ENCODE assay signal across 14 cellular contexts in the genomic region with DNA sequence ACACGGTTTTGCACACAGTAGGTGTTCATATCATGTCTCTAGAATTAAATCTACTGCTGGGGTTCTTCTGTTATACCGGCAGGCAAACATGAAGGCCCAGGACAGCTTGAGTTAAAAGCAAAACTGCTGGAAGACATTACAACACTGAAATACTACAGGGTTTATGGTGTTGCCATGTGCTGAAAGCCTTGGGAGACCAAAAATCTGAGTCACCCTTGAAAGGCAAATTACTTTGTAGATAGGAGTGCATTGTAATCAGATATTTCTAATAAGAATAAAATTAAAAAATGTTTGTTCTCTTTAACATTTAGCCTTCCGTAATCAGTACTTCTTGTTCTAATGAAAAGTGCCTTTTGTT.
DNase-seq lines count a peak whose midpoint lies in the region; ATAC-seq, FAIRE-seq and TF ChIP-seq lines count a peak whose summit lies in the region.
"Had no signal": no experiment of that assay in that cellular context is flagged by ENCODE, and none has a peak within 500 bp of the region (broad histone marks: within the 10 kb centered on the region; RNA-seq: fewer than 3 reads in every experiment).

No MANE protein-coding gene starts in this region.

- POLR2A ChIA-PET in BJ (lab: Charles Lee), result no interaction called here

- WGBS in mesodermal cell (ENCODE audit: insufficient coverage in 2 of 2), 2 experiments, result 54 to 83% methylated on average over 2 of the region's 3 CpGs

- peaks cover 13% of the 10 kb centered on the region for H3K4me1 ChIP-seq in mesodermal cell (ENCODE audit: control insufficient read depth, insufficient read depth, low read length, poor library complexity, severe bottlenecking)

- CTCF ChIA-PET in BJ (lab: Yijun Ruan, JAX), result no interaction called here

- no peaks in the 10 kb centered on the region for H3K9me3 Mint-ChIP-seq in endothelial cell (ENCODE audit: unreplicated experiment)
- no peaks in the 10 kb centered on the region for H3K9me3 Mint-ChIP-seq in activated naive CD4-positive, alpha-beta T cell treated with anti-CD3 and anti-CD28 coated beads, Interleukin-2, amount 50 U/mL, for 72 hours
- H3K9me3 Mint-ChIP-seq: nephron progenitor cell; T-helper 2 cell treated with Interferon-gamma antibody and Interleukin-4, amounts not matched to agents 5 μg/mL and 100 μg/mL, for 36 hours had no signal

- DNase-seq in BJ (ENCODE audit: low read depth) (peak; percentile 35), LHCN-M2 (ENCODE audit: low read depth) (peak; percentile 52), endothelial cell (ENCODE audit: low spot score) (no peak), SW480 (ENCODE audit: low spot score) (no peak), RCC 7860 (ENCODE audit: low spot score) (no peak)
- DNase-seq in activated naive CD4-positive, alpha-beta T cell treated with anti-CD3 and anti-CD28 coated beads, Interleukin-2, amount 50 U/mL, for 72 hours (ENCODE audit: low spot score in 2 of 2), result no peak
- DNase-seq: nephron progenitor cell; stimulated activated CD4-positive, alpha-beta T cell treated with anti-CD3 and anti-CD28 coated beads, Interleukin-2, amount 100 ng/mL, for 48 hours had no signal

- no peak overlapping the region for H3K4me3 Mint-ChIP-seq in endothelial cell (ENCODE audit: unreplicated experiment)
- H3K4me3 Mint-ChIP-seq: nephron progenitor cell; T-helper 2 cell treated with Interferon-gamma antibody and Interleukin-4, amounts not matched to agents 5 μg/mL and 100 μg/mL, for 36 hours had no signal

- H3K27ac ChIP-seq in mesodermal cell (ENCODE audit: low read depth, low read length, severe bottlenecking), result peak overlapping the region; percentile 80
- H3K27ac ChIP-seq: cardiac muscle cell had no signal

- H3K27me3 Mint-ChIP-seq in endothelial cell (ENCODE audit: unreplicated experiment), result no peaks in the 10 kb centered on the region

- ATAC-seq in activated naive CD4-positive, alpha-beta T cell treated with anti-CD3 and anti-CD28 coated beads, Interleukin-2, amount 50 U/mL, for 72 hours, result no peak
- no peak for ATAC-seq in GM19395 (IDR thresholded peaks at IDR 0.05; ENCODE audit: unreplicated experiment)

- H3K27me3 ChIP-seq in BJ (ENCODE audit: control insufficient read depth, insufficient read depth, low read length), result no peaks in the 10 kb centered on the region
- H3K27me3 ChIP-seq: cardiac muscle cell had no signal

- no peak overlapping the region for H3K4me3 ChIP-seq in BJ (ENCODE audit: low read depth, low read length)
- H3K4me3 ChIP-seq in mesodermal cell (ENCODE audit: extremely low read depth, insufficient read depth, low read length, poor library complexity, severe bottlenecking), result no peak overlapping the region
- H3K4me3 ChIP-seq: cardiac muscle cell, GM12878 had no signal

- H3K36me3 Mint-ChIP-seq in endothelial cell (ENCODE audit: low read depth, unreplicated experiment), result no peaks in the 10 kb centered on the region
- no peaks in the 10 kb centered on the region for H3K36me3 Mint-ChIP-seq in activated naive CD4-positive, alpha-beta T cell treated with anti-CD3 and anti-CD28 coated beads, Interleukin-2, amount 50 U/mL, for 72 hours

- FAIRE-seq in RCC 7860 (lab: Jason Lieb, UNC), result no peak
- FAIRE-seq: GM12878, urothelium cell line had no signal

- H3K4me1 Mint-ChIP-seq in endothelial cell (ENCODE audit: unreplicated experiment), result peaks cover 20% of the 10 kb centered on the region

- H3K27ac Mint-ChIP-seq in endothelial cell (ENCODE audit: unreplicated experiment), result peak overlapping the region; percentile 97
- no peak overlapping the region for H3K27ac Mint-ChIP-seq in activated naive CD4-positive, alpha-beta T cell treated with anti-CD3 and anti-CD28 coated beads, Interleukin-2, amount 50 U/mL, for 72 hours
- H3K27ac Mint-ChIP-seq: nephron progenitor cell; T-helper 2 cell treated with Interferon-gamma antibody and Interleukin-4, amounts not matched to agents 5 μg/mL and 100 μg/mL, for 36 hours had no signal

- no peaks in the 10 kb centered on the region for H3K36me3 ChIP-seq in BJ (ENCODE audit: control insufficient read depth, insufficient read depth, low read length)
- no peaks in the 10 kb centered on the region for H3K36me3 ChIP-seq in mesodermal cell (ENCODE audit: control insufficient read depth, insufficient read depth, low read length)
- H3K36me3 ChIP-seq: cardiac muscle cell had no signal

- H3K9me3 ChIP-seq in mesodermal cell (ENCODE audit: control insufficient read depth, low read length), result no peaks in the 10 kb centered on the region

- TF ChIP-seq CTCF in BJ (IDR thresholded peaks at IDR 0.05; ENCODE audit: insufficient read depth, low read depth, low read length), result no peak
- TF ChIP-seq CTCF in endothelial cell (IDR thresholded peaks at IDR 0.05; ENCODE audit: unreplicated experiment), result no peak

Comparison
In these comparisons a context has a peak if more than half of its experiments do, and no peak if none do; other contexts are left out.
1. DNase-seq: peak in BJ (single experiment) and LHCN-M2 (single experiment); none in endothelial cell (single experiment), SW480 (single experiment), activated naive CD4-positive, alpha-beta T cell treated with anti-CD3 and anti-CD28 coated beads, Interleukin-2, amount 50 U/mL, for 72 hours (0 of 2) and RCC 7860 (single experiment).